15 cellular contexts compared by ENCODE assay signal in genomic region chr9:94586814-94587213, GRCh38. TPM values are rescaled to one million over a fixed set of nuclear protein-coding genes. Genes with fewer than 3 reads are reported as not detected.
DNase-seq lines count a peak whose midpoint lies in the region; ATAC-seq, FAIRE-seq and TF ChIP-seq lines count a peak whose summit lies in the region.
"Had no signal": no experiment of that assay in that cellular context is flagged by ENCODE, and none has a peak within 500 bp of the region (broad histone marks: within the 10 kb centered on the region; RNA-seq: fewer than 3 reads in every experiment).

No MANE protein-coding gene starts in this region.

- H4K5ac ChIP-seq in H1 (ENCODE audit: insufficient read length, low read depth, low read length) = no peak overlapping the region

- TF ChIP-seq CTCF in PC-9 (conservative IDR thresholded peaks at IDR 0.05) (no peak), H1 (IDR thresholded peaks at IDR 0.05; ENCODE audit: control extremely low read depth in 1 of 3, insufficient read depth in 1 of 3, low read depth in 1 of 3, low read length in 3 of 3) (no peak), osteoblast (IDR thresholded peaks at IDR 0.05; ENCODE audit: extremely low read depth, low read depth, low read length) (no peak), Calu3 (IDR thresholded peaks at IDR 0.05; ENCODE audit: unreplicated experiment) (no peak)

- H3K14ac ChIP-seq in H1 (ENCODE audit: insufficient read length) = no peak overlapping the region

- H3K27ac ChIP-seq in PC-9 (no peak overlapping the region), H1 (ENCODE audit: low read depth, low read length) (no peak overlapping the region), osteoblast (ENCODE audit: low read depth, low read length) (no peak overlapping the region)

- peaks cover 14% of the 10 kb centered on the region for H3K27me3 Mint-ChIP-seq in Calu3 (ENCODE audit: unreplicated experiment)

- TF ChIP-seq POLR2A in H1 (IDR thresholded peaks at IDR 0.05; ENCODE audit: control extremely low read depth in 1 of 2, low read depth in 2 of 2, low read length in 2 of 2) (no peak), GM18505 (IDR thresholded peaks at IDR 0.05; ENCODE audit: borderline replicate concordance, extremely low read depth, insufficient read depth, insufficient read length) (no peak)

- H3K36me3 ChIP-seq in PC-9 (ENCODE audit: low read depth) = no peaks in the 10 kb centered on the region
- no peaks in the 10 kb centered on the region for H3K36me3 ChIP-seq in H1 (ENCODE audit: control insufficient read depth in 2 of 4, insufficient read depth in 4 of 4, low read length in 3 of 4)
- no peaks in the 10 kb centered on the region for H3K36me3 ChIP-seq in osteoblast (ENCODE audit: insufficient read depth, low read length)

- WGBS in H1 (ENCODE audit: extremely low coverage in 1 of 2, insufficient coverage in 1 of 2, insufficient read length in 1 of 2, insufficient replicate concordance in 2 of 2, low coverage in 1 of 2, low lambda C conversion rate in 2 of 2, missing lambda C conversion rate in 1 of 2), 2 experiments = 83% methylated on average over 9 of the region's 9 CpGs; no CpG with 5 or more reads in 1 of the 2 experiments

- H3K27ac Mint-ChIP-seq in Calu3 (ENCODE audit: unreplicated experiment) = no peak overlapping the region

- 0 out of 2 replicates have a peak overlapping the region, but pooled peaks have one; percentile 28 for H2AFZ ChIP-seq in PC-9
- H2AFZ ChIP-seq in H1 (ENCODE audit: low read length) = no peak overlapping the region
- H2AFZ ChIP-seq in osteoblast (ENCODE audit: low read length) = peak overlapping the region; percentile 85

- POLR2A ChIA-PET in PC-9 (lab: Charles Lee; ENCODE audit: unreplicated experiment) (interaction anchor here (0.6 kb wide), 3 partner anchors 19 to 1669 kb away, joined by 5 to 10 read pairs (median 5); no protein-coding TSS in a partner anchor), H1 (lab: Charles Lee; ENCODE audit: partially characterized antibody) (interaction anchor here (1.7 kb wide), 1 partner anchor 15 kb away, joined by 14 read pairs; no protein-coding TSS in a partner anchor)

- H3K79me1 ChIP-seq in H1 (ENCODE audit: low read depth, low read length) = no peaks in the 10 kb centered on the region

- no peak overlapping the region for H2BK15ac ChIP-seq in H1 (ENCODE audit: low read length)

- no peaks in the 10 kb centered on the region for H3K9me2 ChIP-seq in PC-9 (ENCODE audit: insufficient read depth)

- no peak for TF ChIP-seq EP300 in H1 (IDR thresholded peaks at IDR 0.05; ENCODE audit: borderline replicate concordance in 1 of 2, low read depth in 2 of 2, low read length in 2 of 2)

- H3K4me3 Mint-ChIP-seq in Calu3 (ENCODE audit: low read depth, unreplicated experiment) = no peak overlapping the region

- H3K4me1 Mint-ChIP-seq in Calu3 (ENCODE audit: low read depth, unreplicated experiment) = no peaks in the 10 kb centered on the region

- no peak overlapping the region for H2AK5ac ChIP-seq in H1 (ENCODE audit: low read depth, low read length)

- no peak overlapping the region for H2BK20ac ChIP-seq in H1 (ENCODE audit: low read length)

- no peaks in the 10 kb centered on the region for H3K9me3 Mint-ChIP-seq in Calu3 (ENCODE audit: low read depth, unreplicated experiment)

- no peak for TF ChIP-seq RAD21 in H1 (IDR thresholded peaks at IDR 0.05 in 1 of 2, conservative IDR thresholded peaks at IDR 0.05 in 1 of 2; ENCODE audit: low read depth in 2 of 2, low read length in 2 of 2)

- H3K4me3 ChIP-seq in PC-9 = no peak overlapping the region
- H3K4me3 ChIP-seq in H1 (ENCODE audit: extremely low read depth in 1 of 4, insufficient read depth in 2 of 4, low read depth in 3 of 4, low read length in 4 of 4) = no peak overlapping the region
- H3K4me3 ChIP-seq in osteoblast (ENCODE audit: insufficient read depth, low read length) = peak overlapping the region; percentile 55

- intact Hi-C loops in PC-9 (cut with micrococcal nuclease; ENCODE audit: unreplicated experiment) = no loop called here
- intact Hi-C loops in cardiac septum (cut with DNase I) = no loop called here
- intact Hi-C loops in Calu3 (cut with micrococcal nuclease; ENCODE audit: unreplicated experiment) = no loop called here

- H3K4me2 ChIP-seq in PC-9 = peak overlapping the region; percentile 39; the same call in 1 of the 2 replicates
- H3K4me2 ChIP-seq in H1 (ENCODE audit: insufficient read depth in 1 of 2, low read depth in 2 of 2, low read length in 2 of 2) = no peak overlapping the region
- H3K4me2 ChIP-seq in osteoblast (ENCODE audit: insufficient read depth, low read length) = peak overlapping the region; percentile 69

- H2BK12ac ChIP-seq in H1 (ENCODE audit: low read depth, low read length) = no peak overlapping the region

- CTCF ChIA-PET in PC-9 (lab: Charles Lee) = interaction anchor here (0.6 kb wide), 1 partner anchor 35 kb away, joined by 3 read pairs; no protein-coding TSS in a partner anchor
- CTCF ChIA-PET in H1 (lab: Charles Lee; ENCODE audit: partially characterized antibody) = interaction anchor here (1.0 to 2.3 kb wide), 5 partner anchors 9 to 36 kb away, joined by 3 to 6 read pairs (median 4); partner anchors contain the start of gene PCAT7
- CTCF ChIA-PET in Calu3 (lab: Charles Lee) = interaction anchor here (1.0 kb wide), 1 partner anchor 36 kb away, joined by 3 read pairs; no protein-coding TSS in a partner anchor

- no peaks in the 10 kb centered on the region for H3K27me3 ChIP-seq in PC-9 (ENCODE audit: insufficient read depth, low read depth)
- H3K27me3 ChIP-seq in H1 (replicated peaks in 1 of 4; ENCODE audit: control insufficient read depth in 3 of 4, extremely low read depth in 1 of 4, insufficient read depth in 3 of 4, low read length in 3 of 4) = no peaks in the 10 kb centered on the region
- peaks cover 4% of the 10 kb centered on the region for H3K27me3 ChIP-seq in osteoblast (ENCODE audit: insufficient read depth, low read length)

- H3K4ac ChIP-seq in H1 (replicated peaks; ENCODE audit: insufficient read length, low read depth, low read length) = no peak overlapping the region

- no peak overlapping the region for H3K18ac ChIP-seq in H1 (ENCODE audit: extremely low read depth, low read length)

- H4K8ac ChIP-seq in H1 (ENCODE audit: extremely low read depth, insufficient read depth, low read length) = peak overlapping the region; percentile 25; the same call in 1 of the 2 replicates

- peak; percentile 54 for DNase-seq in GM03348 (ENCODE audit: low spot score)
- peak in 1 of 2 experiments; percentile 8 for DNase-seq in PC-9
- no peak for DNase-seq in H1 (ENCODE audit: low read depth in 1 of 2, low spot score in 2 of 2)
- peak; percentile 91 for DNase-seq in osteoblast (ENCODE audit: insufficient read length, low spot score, missing footprints)
- DNase-seq in RPMI8226 = no peak
- no peak for DNase-seq in cardiac septum (ENCODE audit: low spot score)
- no peak for DNase-seq in Calu3
- DNase-seq: cortex of kidney, DMS 273 treated with DMSO at 0.1 percent for 48 hours, head of caudate nucleus had no signal

- no peak overlapping the region for H3K56ac ChIP-seq in H1 (replicated peaks; ENCODE audit: insufficient read length, low read depth, low read length)

- no peaks in the 10 kb centered on the region for H3F3A ChIP-seq in PC-9 (ENCODE audit: insufficient read depth, low read depth)

- BruUV-seq in PC-9 (replicated peaks; lab: Mats Ljungman, UMichigan) (no TSS peak), Calu3 (replicated peaks; lab: Mats Ljungman, UMichigan) (no TSS peak)

- no peak overlapping the region for H2BK5ac ChIP-seq in H1 (ENCODE audit: low read depth, low read length)

- H3K79me2 ChIP-seq in PC-9 (ENCODE audit: low read depth) (no peaks in the 10 kb centered on the region), H1 (ENCODE audit: control insufficient read depth in 1 of 2, insufficient read depth in 2 of 2, low read length in 2 of 2) (no peaks in the 10 kb centered on the region), osteoblast (ENCODE audit: insufficient read depth, low read length) (no peaks in the 10 kb centered on the region)

- H3K9ac ChIP-seq in H1 (replicated peaks in 1 of 4; ENCODE audit: extremely low read depth in 1 of 4, low read depth in 3 of 4, low read length in 3 of 4) = no peak overlapping the region

- no peaks in the 10 kb centered on the region for H4K20me1 ChIP-seq in PC-9 (ENCODE audit: insufficient read depth)
- no peaks in the 10 kb centered on the region for H4K20me1 ChIP-seq in H1 (replicated peaks in 1 of 2; ENCODE audit: control insufficient read depth in 1 of 2, insufficient read depth in 2 of 2, low read length in 2 of 2)
- no peaks in the 10 kb centered on the region for H4K20me1 ChIP-seq in osteoblast (ENCODE audit: insufficient read depth, low read length)

- ATAC-seq in GM18505 (IDR thresholded peaks at IDR 0.05; ENCODE audit: unreplicated experiment) = no peak
- ATAC-seq: Right ventricle myocardium inferior had no signal

- H2BK120ac ChIP-seq in H1 (replicated peaks; ENCODE audit: low read depth, low read length) = no peak overlapping the region

- FAIRE-seq in H1 (lab: Jason Lieb, UNC) = no peak
- FAIRE-seq: GM12891 had no signal

- H3K9me3 ChIP-seq in PC-9 (ENCODE audit: insufficient read depth, low read depth) (no peaks in the 10 kb centered on the region), H1 (ENCODE audit: insufficient read depth in 2 of 2, low read depth in 1 of 2, low read length in 1 of 2) (no peaks in the 10 kb centered on the region), osteoblast (ENCODE audit: low read depth, low read length) (no peaks in the 10 kb centered on the region)

- no peak overlapping the region for H3K23ac ChIP-seq in H1 (ENCODE audit: insufficient read length)

- H3K4me1 ChIP-seq in PC-9 (replicated peaks; ENCODE audit: insufficient read depth) (no peaks in the 10 kb centered on the region), H1 (replicated peaks in 1 of 4; ENCODE audit: control insufficient read depth in 3 of 4, insufficient read depth in 4 of 4, low read length in 3 of 4) (no peaks in the 10 kb centered on the region), osteoblast (ENCODE audit: insufficient read depth, low read length) (peaks cover 6% of the 10 kb centered on the region)

- H3K36me3 Mint-ChIP-seq in Calu3 (ENCODE audit: insufficient read depth, unreplicated experiment) = no peaks in the 10 kb centered on the region

- no peak overlapping the region for H4K91ac ChIP-seq in H1 (replicated peaks; ENCODE audit: insufficient read length, low read length)

- H3K23me2 ChIP-seq in H1 (ENCODE audit: low read depth, low read length) = no peaks in the 10 kb centered on the region

RNA-seq across cellular contexts. Expression of gene FBP2, which starts 6.8 kb away (rescaled TPM):
- total RNA-seq in PC-9 (2021) = not detected in 2 replicates
- not detected in 2 replicates for total RNA-seq in H1 (2021; fragmentation: NEBNext Ultra II Directional; extraction: Animal tissue kit (Norgen Biotek cat#: 25700))
- polyA plus RNA-seq in H1 (2011; rRNA removed) = not detected in 2 replicates
- polyA plus RNA-seq in H1 (2011; cell fraction: cytosol; rRNA removed) = not detected
- 0.17 TPM for polyA plus RNA-seq in H1 (2011; cell fraction: nucleus; rRNA removed)
- polyA plus RNA-seq in H1 (2012, experiment 1 of 2) = 0.24 to 0.38 TPM (median 0.33 TPM) in 3 of 4 replicates, not detected in the other
- polyA plus RNA-seq in H1 (2012, experiment 2 of 2) = not detected
- polyA plus RNA-seq in H1 (2013, experiment 1 of 2) = not detected
- not detected for polyA plus RNA-seq in H1 (2013, experiment 2 of 2)
- not detected in 2 replicates for polyA minus RNA-seq in H1 (2011; rRNA and poly(A)+ RNA removed)
- polyA minus RNA-seq in H1 (2011; cell fraction: cytosol; rRNA and poly(A)+ RNA removed) = not detected
- polyA minus RNA-seq in H1 (2011; cell fraction: nucleus; rRNA and poly(A)+ RNA removed) = not detected
- total RNA-seq in osteoblast = not detected in 2 replicates
- total RNA-seq in cardiac septum = not detected
- not detected in 2 replicates for total RNA-seq in Calu3 (2022)
- total RNA-seq: mesenteric fat pad, progenitor cell of endocrine pancreas had no signal

RNA-seq across cellular contexts. Expression of gene PCAT7, which starts 31.9 kb away (rescaled TPM):
- total RNA-seq in PC-9 (2021) (3.8 and 3.9 TPM in 2 replicates), osteoblast (under 0.01 and 0.36 TPM in 2 replicates), cardiac septum (0.08 TPM), Calu3 (2022) (2.0 and 2.1 TPM in 2 replicates)
- 2.3 and 3.2 TPM in 2 replicates for total RNA-seq in H1 (2021; fragmentation: NEBNext Ultra II Directional; extraction: Animal tissue kit (Norgen Biotek cat#: 25700))
- 3.8 and 4.1 TPM in 2 replicates for polyA plus RNA-seq in H1 (2011; rRNA removed)
- 5.3 TPM for polyA plus RNA-seq in H1 (2011; cell fraction: cytosol; rRNA removed)
- 4.3 TPM for polyA plus RNA-seq in H1 (2011; cell fraction: nucleus; rRNA removed)
- 4.4 to 5.3 TPM (median 5.1 TPM) in 4 replicates for polyA plus RNA-seq in H1 (2012, experiment 1 of 2)
- polyA plus RNA-seq in H1 (2012, experiment 2 of 2) = 0.60 TPM
- polyA plus RNA-seq in H1 (2013, experiment 1 of 2) = 2.3 TPM
- 1.6 TPM for polyA plus RNA-seq in H1 (2013, experiment 2 of 2)
- 8.4 and 9.5 TPM in 2 replicates for polyA minus RNA-seq in H1 (2011; rRNA and poly(A)+ RNA removed)
- polyA minus RNA-seq in H1 (2011; cell fraction: cytosol; rRNA and poly(A)+ RNA removed) = 4.6 TPM
- 7.6 TPM for polyA minus RNA-seq in H1 (2011; cell fraction: nucleus; rRNA and poly(A)+ RNA removed)
- total RNA-seq: mesenteric fat pad, Right ventricle myocardium inferior had no signal

RNA-seq across cellular contexts. Expression of gene FBP1, which starts 52.5 kb away (rescaled TPM):
- total RNA-seq in PC-9 (2021) = 34.9 and 35.0 TPM in 2 replicates
- total RNA-seq in H1 (2021; fragmentation: NEBNext Ultra II Directional; extraction: Animal tissue kit (Norgen Biotek cat#: 25700)) = 1.0 and 2.2 TPM in 2 replicates
- 2.6 and 4.1 TPM in 2 replicates for polyA plus RNA-seq in H1 (2011; rRNA removed)
- 3.3 TPM for polyA plus RNA-seq in H1 (2011; cell fraction: cytosol; rRNA removed)
- 2.7 TPM for polyA plus RNA-seq in H1 (2011; cell fraction: nucleus; rRNA removed)
- polyA plus RNA-seq in H1 (2012, experiment 1 of 2) = 3.2 to 5.2 TPM (median 3.6 TPM) in 4 replicates
- polyA plus RNA-seq in H1 (2012, experiment 2 of 2) = 4.3 TPM
- polyA plus RNA-seq in H1 (2013, experiment 1 of 2) = 1.9 TPM
- 2.2 TPM for polyA plus RNA-seq in H1 (2013, experiment 2 of 2)
- polyA minus RNA-seq in H1 (2011; rRNA and poly(A)+ RNA removed) = 1.2 and 1.7 TPM in 2 replicates
- polyA minus RNA-seq in H1 (2011; cell fraction: cytosol; rRNA and poly(A)+ RNA removed) = 1.3 TPM
- 1.1 TPM for polyA minus RNA-seq in H1 (2011; cell fraction: nucleus; rRNA and poly(A)+ RNA removed)
- total RNA-seq in osteoblast = 0.72 TPM in 1 of 2 replicates, not detected in the other
- 0.92 TPM for total RNA-seq in cardiac septum
- total RNA-seq in Calu3 (2022) = 6.5 and 7.7 TPM in 2 replicates

Comparison
In these comparisons a context has a peak if more than half of its experiments do, and no peak if none do; other contexts are left out.
1. DNase-seq: peak in GM03348 (single experiment) and osteoblast (single experiment); none in H1 (0 of 2), RPMI8226 (single experiment), cardiac septum (single experiment) and Calu3 (single experiment).
2. H3K4me2 ChIP-seq: peak in PC-9 (single experiment) and osteoblast (single experiment); none in H1 (0 of 2).